16 cellular contexts compared by ENCODE assay signal in genomic region chr22:33896154-33896800, GRCh38. TPM values are rescaled to one million over a fixed set of nuclear protein-coding genes. Genes with fewer than 3 reads are reported as not detected.
DNase-seq lines count a peak whose midpoint lies in the region; ATAC-seq lines count a peak whose summit lies in the region.
"Had no signal": no experiment of that assay in that cellular context is flagged by ENCODE, and none has a peak within 500 bp of the region (broad histone marks: within the 10 kb centered on the region; RNA-seq: fewer than 3 reads in every experiment).

No MANE protein-coding gene starts in this region.

- peak overlapping the region in 5 of 6 donors; percentile 79 to 92 (median 91) for H3K27ac Mint-ChIP-seq in naive B cell
- H3K27ac Mint-ChIP-seq: activated T-helper 2 cell treated with anti-CD3 and anti-CD28 coated beads, Interferon-gamma antibody, Interleukin-2, Interleukin-4, amounts not matched to agents 10 μg/mL and 5 μg/mL and 100 μg/mL, durations not matched to agents 14 hours and 24 hours and 36 hours; CD14-positive monocyte had no signal

- no peaks in the 10 kb centered on the region for H3K27me3 ChIP-seq in NT2/D1 (ENCODE audit: insufficient read depth, insufficient read length)
- H3K27me3 ChIP-seq: stomach had no signal

- peaks cover 67 to 89% (median 89%) of the 10 kb centered on the region in 3 donors for H3K4me1 Mint-ChIP-seq in naive B cell
- H3K4me1 Mint-ChIP-seq: CD14-positive monocyte had no signal

- ATAC-seq in GM19023 (IDR thresholded peaks at IDR 0.05; ENCODE audit: unreplicated experiment) = peak; percentile 50
- peak; percentile 48 for ATAC-seq in HG02623 (IDR thresholded peaks at IDR 0.05; ENCODE audit: unreplicated experiment)
- peak; percentile 72 to 93 for ATAC-seq in naive B cell (ENCODE audit: low read depth in 2 of 2)
- ATAC-seq in GM19467 (IDR thresholded peaks at IDR 0.05; ENCODE audit: unreplicated experiment) = no peak

- H3K9me3 Mint-ChIP-seq in naive B cell = peaks cover 0 to 14% (median 8%) of the 10 kb centered on the region in 7 donors

- peaks cover 0 to 4% (median 0%) of the 10 kb centered on the region in 3 donors for H3K27me3 Mint-ChIP-seq in naive B cell

- H3K9me3 ChIP-seq in NT2/D1 (ENCODE audit: insufficient read depth, low read length) = peaks cover 11% of the 10 kb centered on the region; the same call in 1 of the 2 replicates
- H3K9me3 ChIP-seq: stomach had no signal

- H3K36me3 Mint-ChIP-seq in naive B cell = peaks cover 12 to 24% of the 10 kb centered on the region in 2 donors
- H3K36me3 Mint-ChIP-seq: CD14-positive monocyte had no signal

- H3K4me3 Mint-ChIP-seq in naive B cell = peak overlapping the region in 5 of 8 donors; percentile 12 to 45 (median 20)
- H3K4me3 Mint-ChIP-seq: CD14-positive monocyte had no signal

- H3K9ac ChIP-seq in NT2/D1 (ENCODE audit: insufficient read length, low read depth) = peak overlapping the region; percentile 51

- DNase-seq in NT2/D1 (ENCODE audit: low read depth, low spot score) = no peak
- peak; percentile 13 for DNase-seq in naive B cell
- no peak for DNase-seq in DMS53 (lab: John Stamatoyannopoulos, UW)
- DNase-seq in kidney glomerular epithelial cell (lab: John Stamatoyannopoulos, UW) = no peak
- no peak for DNase-seq in SKM-1 (lab: John Stamatoyannopoulos, UW; ENCODE audit: unreplicated experiment)
- DNase-seq: GF-D8; mammary epithelial cell; NCI-H446; SIG-M5; stimulated activated CD4-positive, alpha-beta T cell treated with anti-CD3 and anti-CD28 coated beads, Interleukin-2, amount 100 ng/mL, for 48 hours; stomach had no signal

- no peaks in the 10 kb centered on the region for H3K36me3 ChIP-seq in NT2/D1 (ENCODE audit: insufficient read depth, insufficient read length, low read length)
- H3K36me3 ChIP-seq: stomach had no signal

- no peak overlapping the region for H3K4me3 ChIP-seq in NT2/D1 (ENCODE audit: insufficient read length, low read depth)
- H3K4me3 ChIP-seq: stomach had no signal

- H3K4me1 ChIP-seq in NT2/D1 (ENCODE audit: insufficient read depth, insufficient read length) = peaks cover 4% of the 10 kb centered on the region

RNA-seq across cellular contexts. Expression of gene LARGE1, which starts 24.0 kb away (rescaled TPM):
- polyA plus RNA-seq in naive B cell (ENCODE audit: low read depth in 6 of 6) = 1 to 10 TPM; 3.6 to 9.5 (median 5.6) TPM
